ENCODE assay signal across 21 cellular contexts in genomic region chr2:12099374-12099773, GRCh38.
DNase-seq lines count a peak whose midpoint lies in the region; ATAC-seq and TF ChIP-seq lines count a peak whose summit lies in the region.
"Had no signal": no experiment of that assay in that cellular context is flagged by ENCODE, and none has a peak within 500 bp of the region (broad histone marks: within the 10 kb centered on the region; RNA-seq: fewer than 3 reads in every experiment).

No MANE protein-coding gene starts in this region.

- TF ChIP-seq EP300 in ovary (IDR thresholded peaks at IDR 0.05) = no peak

- no peaks in the 10 kb centered on the region for H3K9me3 Mint-ChIP-seq in MCF 10A (ENCODE audit: unreplicated experiment)
- H3K9me3 Mint-ChIP-seq in naive thymus-derived CD4-positive, alpha-beta T cell = peaks cover 0 to under 1% (median 0%) of the 10 kb centered on the region in 11 donors
- H3K9me3 Mint-ChIP-seq: CD4-positive, alpha-beta T cell had no signal

- no peaks in the 10 kb centered on the region for H3K36me3 Mint-ChIP-seq in MCF 10A (ENCODE audit: insufficient read depth, unreplicated experiment)
- H3K36me3 Mint-ChIP-seq in naive thymus-derived CD4-positive, alpha-beta T cell = peaks cover 0 to 6% (median 0%) of the 10 kb centered on the region in 5 donors

- BruUV-seq in MCF 10A (replicated peaks; lab: Mats Ljungman, UMichigan) = no TSS peak

- H3K27ac Mint-ChIP-seq in MCF 10A (ENCODE audit: low read depth, unreplicated experiment) = no peak overlapping the region
- no peak overlapping the region for H3K27ac Mint-ChIP-seq in naive thymus-derived CD4-positive, alpha-beta T cell
- H3K27ac Mint-ChIP-seq: CD4-positive, alpha-beta T cell had no signal

- TF ChIP-seq POLR2A in breast epithelium (IDR thresholded peaks at IDR 0.05) (no peak), ovary (IDR thresholded peaks at IDR 0.05) (no peak)

- H3K4me3 ChIP-seq in breast epithelium (no peak overlapping the region), OCI-LY1 (ENCODE audit: low read depth, low read length, poor library complexity, severe bottlenecking) (no peak overlapping the region), ovary (no peak overlapping the region)
- H3K4me3 ChIP-seq in naive thymus-derived CD4-positive, alpha-beta T cell (ENCODE audit: low read length) = no peak overlapping the region
- H3K4me3 ChIP-seq: MG63, SJSA1 had no signal

- TF ChIP-seq CTCF in MCF 10A (IDR thresholded peaks at IDR 0.05; ENCODE audit: unreplicated experiment) (no peak), breast epithelium (IDR thresholded peaks at IDR 0.05) (no peak), OCI-LY1 (IDR thresholded peaks at IDR 0.05; ENCODE audit: low read length) (no peak), ovary (IDR thresholded peaks at IDR 0.05) (no peak)

- no peaks in the 10 kb centered on the region for H3K27me3 Mint-ChIP-seq in MCF 10A (ENCODE audit: insufficient read depth, unreplicated experiment)
- H3K27me3 Mint-ChIP-seq in naive thymus-derived CD4-positive, alpha-beta T cell = no peaks in the 10 kb centered on the region
- H3K27me3 Mint-ChIP-seq: CD4-positive, alpha-beta T cell had no signal

- no peaks in the 10 kb centered on the region for H3K36me3 ChIP-seq in breast epithelium
- peaks cover 31% of the 10 kb centered on the region for H3K36me3 ChIP-seq in OCI-LY1 (ENCODE audit: insufficient read depth, low read length)
- H3K36me3 ChIP-seq in naive thymus-derived CD4-positive, alpha-beta T cell (ENCODE audit: control insufficient read depth in 2 of 3, insufficient read depth in 3 of 3, low read length in 3 of 3) = no peaks in the 10 kb centered on the region
- H3K36me3 ChIP-seq in ovary = no peaks in the 10 kb centered on the region
- H3K36me3 ChIP-seq: MG63, SJSA1 had no signal

- 72 to 79% (median 78%) methylated on average over 3 of the region's 3 CpGs for WGBS in ovary, 3 donors

- H3F3A ChIP-seq in OCI-LY1 (ENCODE audit: insufficient read depth, low read length) = peaks cover 23% of the 10 kb centered on the region

- H3K27ac ChIP-seq in breast epithelium (no peak overlapping the region), OCI-LY1 (ENCODE audit: low read depth, low read length, poor library complexity, severe bottlenecking) (peak overlapping the region; percentile 95), ovary (no peak overlapping the region)
- no peak overlapping the region for H3K27ac ChIP-seq in naive thymus-derived CD4-positive, alpha-beta T cell (ENCODE audit: low read depth, low read length)
- H3K27ac ChIP-seq: SJSA1 had no signal

- peak overlapping the region; percentile 45 for H3K9ac ChIP-seq in OCI-LY1 (ENCODE audit: low read length)

- H3K27me3 ChIP-seq in breast epithelium = no peaks in the 10 kb centered on the region
- no peaks in the 10 kb centered on the region for H3K27me3 ChIP-seq in OCI-LY1 (ENCODE audit: insufficient read depth, low read length)
- no peaks in the 10 kb centered on the region for H3K27me3 ChIP-seq in naive thymus-derived CD4-positive, alpha-beta T cell (ENCODE audit: control insufficient read depth in 2 of 2, insufficient read depth in 2 of 2, low read length in 2 of 2)
- H3K27me3 ChIP-seq in ovary = no peaks in the 10 kb centered on the region
- H3K27me3 ChIP-seq: MG63, SJSA1 had no signal

- H3K4me1 Mint-ChIP-seq in MCF 10A (ENCODE audit: insufficient read depth, unreplicated experiment) = peaks cover 10% of the 10 kb centered on the region
- peaks cover 5 to 17% (median 7%) of the 10 kb centered on the region in 7 donors for H3K4me1 Mint-ChIP-seq in naive thymus-derived CD4-positive, alpha-beta T cell

- H4K20me1 ChIP-seq in OCI-LY1 (ENCODE audit: insufficient read depth, low read length) = no peaks in the 10 kb centered on the region

- DNase-seq in MCF 10A (ENCODE audit: unreplicated experiment) (peak; percentile 47), breast epithelium (ENCODE audit: low spot score in 2 of 2) (no peak), kidney tubule cell (ENCODE audit: low spot score) (peak; percentile 7), ovary (no peak)
- DNase-seq in naive thymus-derived CD4-positive, alpha-beta T cell = no peak
- DNase-seq: 8988T; ACHN; CD4-positive, alpha-beta T cell; DMS53; Kasumi-1; MG63; NCI-H2029; NCI-H446; NCI-H524 treated with DMSO at 0.1 percent for 48 hours; NCI-H774; Right ventricle myocardium superior; RPMI8226 had no signal

- no peak overlapping the region for H2AFZ ChIP-seq in OCI-LY1 (ENCODE audit: low read length)

- H3K4me1 ChIP-seq in breast epithelium = no peaks in the 10 kb centered on the region
- peaks cover 84% of the 10 kb centered on the region for H3K4me1 ChIP-seq in OCI-LY1 (ENCODE audit: insufficient read depth, low read length, severe bottlenecking)
- no peaks in the 10 kb centered on the region for H3K4me1 ChIP-seq in naive thymus-derived CD4-positive, alpha-beta T cell (ENCODE audit: control insufficient read depth in 2 of 2, insufficient read depth in 2 of 2, low read length in 2 of 2)
- H3K4me1 ChIP-seq in ovary (ENCODE audit: insufficient read depth) = no peaks in the 10 kb centered on the region

- H3K4me2 ChIP-seq in OCI-LY1 (ENCODE audit: low read length) = peak overlapping the region; percentile 50; the same call in 1 of the 2 replicates

- no peak overlapping the region for H3K4me3 Mint-ChIP-seq in MCF 10A (ENCODE audit: unreplicated experiment)
- H3K4me3 Mint-ChIP-seq in naive thymus-derived CD4-positive, alpha-beta T cell = no peak overlapping the region
- H3K4me3 Mint-ChIP-seq: CD4-positive, alpha-beta T cell had no signal

- ATAC-seq in HG03378 (IDR thresholded peaks at IDR 0.05; ENCODE audit: unreplicated experiment) (no peak), HG03469 (IDR thresholded peaks at IDR 0.05; ENCODE audit: unreplicated experiment) (no peak)
- ATAC-seq in naive thymus-derived CD4-positive, alpha-beta T cell = no peak

- CTCF ChIA-PET in MCF 10A (lab: Yijun Ruan, JAX) = no interaction called here
- CTCF ChIA-PET in naive thymus-derived CD4-positive, alpha-beta T cell (lab: Charles Lee) = no interaction called here

- no peaks in the 10 kb centered on the region for H3K9me3 ChIP-seq in breast epithelium
- H3K9me3 ChIP-seq in OCI-LY1 (ENCODE audit: low read length) = no peaks in the 10 kb centered on the region
- no peaks in the 10 kb centered on the region for H3K9me3 ChIP-seq in naive thymus-derived CD4-positive, alpha-beta T cell (ENCODE audit: control insufficient read depth in 2 of 3, low read length in 3 of 3)
- no peaks in the 10 kb centered on the region for H3K9me3 ChIP-seq in ovary
- H3K9me3 ChIP-seq: MG63, SJSA1 had no signal

- no peaks in the 10 kb centered on the region for H3K9me2 ChIP-seq in OCI-LY1 (ENCODE audit: low read depth, low read length)

- POLR2A ChIA-PET in MCF 10A (lab: Yijun Ruan, JAX) = no interaction called here
- POLR2A ChIA-PET in naive thymus-derived CD4-positive, alpha-beta T cell (lab: Charles Lee) = no interaction called here

- no peaks in the 10 kb centered on the region for H3K79me2 ChIP-seq in OCI-LY1 (ENCODE audit: insufficient read depth, low read length)

- intact Hi-C loops in MCF 10A (cut with micrococcal nuclease) = no loop called here
- intact Hi-C loops in breast epithelium (cut with DNase I; ENCODE audit: low total_unique reads) = no loop called here
- intact Hi-C loops in naive thymus-derived CD4-positive, alpha-beta T cell (cut with micrococcal nuclease) = no loop called here
- intact Hi-C loops in ovary (cut with DNase I) = no loop called here

Comparison
In these comparisons a context has a peak if more than half of its experiments do, and no peak if none do; other contexts are left out.
1. DNase-seq: peak in MCF 10A (single experiment) and kidney tubule cell (single experiment); none in breast epithelium (0 of 2), naive thymus-derived CD4-positive, alpha-beta T cell (0 of 9) and ovary (0 of 5).